ENCODE assay signal across 24 cellular contexts in the genomic region with DNA sequence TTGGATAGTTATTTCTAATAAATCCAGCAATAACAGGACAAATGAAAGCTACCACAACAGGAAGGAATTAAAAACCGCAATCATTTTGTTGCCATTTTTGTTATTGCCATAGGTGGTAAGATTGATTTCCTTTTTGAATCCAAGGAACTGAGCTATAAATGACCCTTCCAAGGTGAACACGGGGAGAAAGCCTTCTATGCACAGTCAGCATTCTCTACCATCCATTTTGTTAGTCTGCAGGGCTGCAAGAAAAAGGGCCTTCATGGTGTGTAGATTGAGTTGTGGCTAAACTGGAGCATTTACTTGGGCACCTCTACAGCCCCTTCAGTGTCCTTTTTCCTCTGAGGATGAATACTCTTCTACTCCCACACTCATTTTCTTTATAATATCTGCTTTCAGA. TPM values are rescaled to one million over a fixed set of nuclear protein-coding genes. Genes with fewer than 3 reads are reported as not detected.
DNase-seq lines count a peak whose midpoint lies in the region; ATAC-seq, FAIRE-seq and TF ChIP-seq lines count a peak whose summit lies in the region.
"Had no signal": no experiment of that assay in that cellular context is flagged by ENCODE, and none has a peak within 500 bp of the region (broad histone marks: within the 10 kb centered on the region; RNA-seq: fewer than 3 reads in every experiment).

No MANE protein-coding gene starts in this region.

- H3K79me2 ChIP-seq in HepG2 (ENCODE audit: insufficient read depth, low read length): no peaks in the 10 kb centered on the region

- WGBS in HepG2 (ENCODE audit: low lambda C conversion rate): 48% methylated on average over 2 of the region's 2 CpGs
- 66% methylated on average over 2 of the region's 2 CpGs for WGBS in right lobe of liver (ENCODE audit: insufficient coverage, low coverage, low lambda C conversion rate, missing lambda C conversion rate)

- intact Hi-C loops in HepG2 (cut with micrococcal nuclease; ENCODE audit: unreplicated experiment): no loop called here
- intact Hi-C loops in right lobe of liver (cut with DNase I): no loop called here
- intact Hi-C loops in dendritic cell treated with granulocyte-macrophage colony-stimulating factor and Interleukin-4, amounts not matched to agents 40 ng/mL and 50 ng/mL, for 4 days (cut with micrococcal nuclease): no loop called here

- BruUV-seq in HepG2 (replicated peaks; lab: Mats Ljungman, UMichigan): no TSS peak

- ATAC-seq in HepG2 (no peak), right lobe of liver (no peak)
- ATAC-seq: GM23338 had no signal

- DNase-seq in HepG2 (ENCODE audit: low spot score) (no peak), right lobe of liver (no peak), MV-4-11 (lab: John Stamatoyannopoulos, UW) (peak; percentile 0), NCI-H1092 (lab: John Stamatoyannopoulos, UW) (no peak)
- no peak for DNase-seq in activated CD4-positive, alpha-beta T cell treated with anti-CD3 and anti-CD28 coated beads for 1 hour
- DNase-seq in activated naive CD8-positive, alpha-beta T cell treated with anti-CD3 and anti-CD28 coated beads for 36 hours: no peak
- DNase-seq: ACHN; CD4-positive, alpha-beta T cell; CD8-positive, alpha-beta memory T cell; DMS 273 treated with DMSO at 0.1 percent for 48 hours; DMS79; EL; GDM1; HFFc6 had no signal

- H3K9me3 Mint-ChIP-seq in dendritic cell treated with granulocyte-macrophage colony-stimulating factor and Interleukin-4, amounts not matched to agents 40 ng/mL and 50 ng/mL, for 4 days: no peaks in the 10 kb centered on the region
- no peaks in the 10 kb centered on the region for H3K9me3 Mint-ChIP-seq in activated naive CD8-positive, alpha-beta T cell treated with anti-CD3 and anti-CD28 coated beads for 36 hours
- H3K9me3 Mint-ChIP-seq: CD4-positive, alpha-beta T cell; CD8-positive, alpha-beta memory T cell; GM23338; HFFc6 had no signal

- no peak overlapping the region for H3K4me3 ChIP-seq in HepG2 (replicated peaks in 1 of 3; ENCODE audit: insufficient read depth in 1 of 3, low read depth in 2 of 3, low read length in 3 of 3)
- H3K4me3 ChIP-seq in right lobe of liver: no peak overlapping the region
- H3K4me3 ChIP-seq: GM23338, HAP-1 had no signal

- POLR2A ChIA-PET in HepG2 (lab: Yijun Ruan, JAX): interaction anchor here (0.6 kb wide), 1 partner anchor 36 kb away, joined by 3 read pairs; the partner anchor contains the start of gene DCP2

- no peak overlapping the region for H3K9ac ChIP-seq in HepG2 (ENCODE audit: insufficient read depth, low read depth, low read length)

- no peak for TF ChIP-seq RAD21 in HepG2 (CRISPR knock-in tag; IDR thresholded peaks at IDR 0.05)

- no peaks in the 10 kb centered on the region for H4K20me1 ChIP-seq in HepG2 (ENCODE audit: insufficient read depth, low read length)

- H3K36me3 ChIP-seq in HepG2 (replicated peaks in 1 of 2; ENCODE audit: control insufficient read depth in 1 of 2, insufficient read depth in 2 of 2, low read length in 2 of 2) (no peaks in the 10 kb centered on the region), right lobe of liver (no peaks in the 10 kb centered on the region)
- H3K36me3 ChIP-seq: HAP-1 had no signal

- in situ Hi-C loops in HepG2 (cut with HindIII; ENCODE audit: extremely low pct_ligation_motif_present, low pct_unique_long_range_greater_than_20kb): no loop called here

- no peak overlapping the region for H2AFZ ChIP-seq in HepG2 (ENCODE audit: low read length)
- H2AFZ ChIP-seq: GM23338 had no signal

- H3K4me2 ChIP-seq in HepG2 (ENCODE audit: low read depth, low read length): no peak overlapping the region
- H3K4me2 ChIP-seq: GM23338 had no signal

- H3K27me3 ChIP-seq in HepG2 (ENCODE audit: control insufficient read depth in 1 of 2, insufficient read depth in 2 of 2, low read length in 2 of 2): no peaks in the 10 kb centered on the region
- H3K27me3 ChIP-seq in right lobe of liver: no peaks in the 10 kb centered on the region

- CTCF ChIA-PET in HepG2 (lab: Yijun Ruan, JAX; ENCODE audit: low intra/inter-chr PET ratio, low total read pairs): no interaction called here

- TF ChIP-seq POLR2A in HepG2 (IDR thresholded peaks at IDR 0.05; ENCODE audit: insufficient read depth in 1 of 2, low read depth in 2 of 2, low read length in 2 of 2): no peak
- TF ChIP-seq POLR2A in right lobe of liver (IDR thresholded peaks at IDR 0.05): no peak

- H3K4me3 Mint-ChIP-seq in dendritic cell treated with granulocyte-macrophage colony-stimulating factor and Interleukin-4, amounts not matched to agents 40 ng/mL and 50 ng/mL, for 4 days: no peak overlapping the region
- H3K4me3 Mint-ChIP-seq in activated naive CD8-positive, alpha-beta T cell treated with anti-CD3 and anti-CD28 coated beads for 36 hours: no peak overlapping the region
- H3K4me3 Mint-ChIP-seq: CD14-positive monocyte; CD4-positive, alpha-beta T cell; CD8-positive, alpha-beta memory T cell; GM23338; HFFc6 had no signal

- H3K4me1 Mint-ChIP-seq in dendritic cell treated with granulocyte-macrophage colony-stimulating factor and Interleukin-4, amounts not matched to agents 40 ng/mL and 50 ng/mL, for 4 days (ENCODE audit: low read depth): peaks cover 13% of the 10 kb centered on the region
- H3K4me1 Mint-ChIP-seq in activated naive CD8-positive, alpha-beta T cell treated with anti-CD3 and anti-CD28 coated beads for 36 hours: no peaks in the 10 kb centered on the region
- H3K4me1 Mint-ChIP-seq: CD8-positive, alpha-beta memory T cell; GM23338 had no signal

- H3K9me3 ChIP-seq in HepG2 (ENCODE audit: low read length) (no peaks in the 10 kb centered on the region), right lobe of liver (no peaks in the 10 kb centered on the region)
- H3K9me3 ChIP-seq: HAP-1 had no signal

- FAIRE-seq in HepG2 (lab: Jason Lieb, UNC): no peak
- FAIRE-seq: A204.1, D721Med, GM12891, GM18507, H54 had no signal

- H3K4me1 ChIP-seq in HepG2 (ENCODE audit: insufficient read depth, low read length) (no peaks in the 10 kb centered on the region), right lobe of liver (no peaks in the 10 kb centered on the region)

- H3K27ac Mint-ChIP-seq in dendritic cell treated with granulocyte-macrophage colony-stimulating factor and Interleukin-4, amounts not matched to agents 40 ng/mL and 50 ng/mL, for 4 days: peak overlapping the region; percentile 18
- no peak overlapping the region for H3K27ac Mint-ChIP-seq in activated naive CD8-positive, alpha-beta T cell treated with anti-CD3 and anti-CD28 coated beads for 36 hours
- H3K27ac Mint-ChIP-seq: CD14-positive monocyte; CD4-positive, alpha-beta T cell; GM23338; HFFc6 had no signal

- H3K27ac ChIP-seq in HepG2 (ENCODE audit: extremely low read length, insufficient read depth, low read length) (no peak overlapping the region), right lobe of liver (no peak overlapping the region)
- H3K27ac ChIP-seq: 22Rv1 had no signal

- H3K27me3 Mint-ChIP-seq in dendritic cell treated with granulocyte-macrophage colony-stimulating factor and Interleukin-4, amounts not matched to agents 40 ng/mL and 50 ng/mL, for 4 days: peaks cover 24% of the 10 kb centered on the region
- no peaks in the 10 kb centered on the region for H3K27me3 Mint-ChIP-seq in activated naive CD8-positive, alpha-beta T cell treated with anti-CD3 and anti-CD28 coated beads for 36 hours
- H3K27me3 Mint-ChIP-seq: CD4-positive, alpha-beta T cell; CD8-positive, alpha-beta memory T cell had no signal

- TF ChIP-seq CTCF in HepG2 (CRISPR knock-in tag; IDR thresholded peaks at IDR 0.05) (no peak), right lobe of liver (IDR thresholded peaks at IDR 0.05) (no peak)

- H3K36me3 Mint-ChIP-seq in dendritic cell treated with granulocyte-macrophage colony-stimulating factor and Interleukin-4, amounts not matched to agents 40 ng/mL and 50 ng/mL, for 4 days (ENCODE audit: low read depth): no peaks in the 10 kb centered on the region
- no peaks in the 10 kb centered on the region for H3K36me3 Mint-ChIP-seq in activated naive CD8-positive, alpha-beta T cell treated with anti-CD3 and anti-CD28 coated beads for 36 hours
- H3K36me3 Mint-ChIP-seq: CD14-positive monocyte had no signal

- TF ChIP-seq EP300 in HepG2 (IDR thresholded peaks at IDR 0.05; ENCODE audit: low read depth in 2 of 2, low read length in 2 of 2): no peak
- TF ChIP-seq EP300 in HepG2 (CRISPR knock-in tag; IDR thresholded peaks at IDR 0.05; ENCODE audit: borderline replicate concordance): no peak

RNA-seq across cellular contexts. Expression of gene REEP5, which starts 18.6 kb away (rescaled TPM):
- total RNA-seq in HepG2 (2016; rRNA removed; fragmentation: Illumina TruSeq; extraction: Trizol) (26.3 and 49.4 TPM in 2 replicates), right lobe of liver (10 to 100 TPM; 52.2 to 75.6 (median 64.0) TPM)
- 13.4 and 19.2 TPM in 2 replicates for total RNA-seq in HepG2 (2016; cell fraction: cytosol; rRNA removed; fragmentation: Illumina TruSeq; extraction: Trizol; ENCODE audit: low read depth)
- total RNA-seq in HepG2 (2016; cell fraction: insoluble cytoplasmic fraction; rRNA removed; fragmentation: Illumina TruSeq; extraction: Trizol): 28.3 and 50.6 TPM in 2 replicates
- 14.5 and 17.4 TPM in 2 replicates for total RNA-seq in HepG2 (2016; cell fraction: membrane; rRNA removed; fragmentation: Illumina TruSeq; extraction: Trizol)
- 39.0 and 46.8 TPM in 2 replicates for total RNA-seq in HepG2 (2016; cell fraction: nucleus; rRNA removed; fragmentation: Illumina TruSeq; extraction: Trizol)
- polyA plus RNA-seq in HepG2 (2011; rRNA removed): 217 and 239 TPM in 2 replicates
- 109 and 117 TPM in 2 replicates for polyA plus RNA-seq in HepG2 (2011; cell fraction: cytosol; rRNA removed)
- 33.6 and 41.1 TPM in 2 replicates for polyA plus RNA-seq in HepG2 (2011; cell fraction: nucleus; rRNA removed)
- 46.8 and 51.5 TPM in 2 replicates for polyA plus RNA-seq in HepG2 (2012)
- 28.6 and 31.5 TPM in 2 replicates for polyA plus RNA-seq in HepG2 (2016; cell fraction: cytosol; fragmentation: Illumina TruSeq; extraction: Trizol; ENCODE audit: low read depth)
- polyA plus RNA-seq in HepG2 (2016; cell fraction: insoluble cytoplasmic fraction; fragmentation: Illumina TruSeq; extraction: Trizol; ENCODE audit: low read depth): 50.0 and 51.6 TPM in 2 replicates
- 18.4 and 23.4 TPM in 2 replicates for polyA plus RNA-seq in HepG2 (2016; cell fraction: membrane; fragmentation: Illumina TruSeq; extraction: Trizol; ENCODE audit: low read depth)
- 95.9 and 120 TPM in 2 replicates for polyA plus RNA-seq in HepG2 (2016; cell fraction: nucleus; fragmentation: Illumina TruSeq; extraction: Trizol; ENCODE audit: insufficient read depth, low read depth)
- polyA minus RNA-seq in HepG2 (2011; rRNA and poly(A)+ RNA removed; ENCODE audit: low replicate concordance): 214 and 312 TPM in 2 replicates
- polyA minus RNA-seq in HepG2 (2011; cell fraction: cytosol; rRNA and poly(A)+ RNA removed): 57.0 and 58.9 TPM in 2 replicates
- polyA minus RNA-seq in HepG2 (2011; cell fraction: nucleus; rRNA and poly(A)+ RNA removed): 27.4 and 38.7 TPM in 2 replicates
- 10 to 100 TPM; 40.0 to 45.3 TPM for total RNA-seq in activated naive CD8-positive, alpha-beta T cell treated with anti-CD3 and anti-CD28 coated beads for 36 hours

RNA-seq across cellular contexts. Expression of gene DCP2, which starts 35.9 kb away (rescaled TPM):
- total RNA-seq in HepG2 (2016; rRNA removed; fragmentation: Illumina TruSeq; extraction: Trizol) (63.4 and 113 TPM in 2 replicates), right lobe of liver (10 to 100 TPM; 12.0 to 20.8 (median 14.6) TPM)
- total RNA-seq in HepG2 (2016; cell fraction: cytosol; rRNA removed; fragmentation: Illumina TruSeq; extraction: Trizol; ENCODE audit: low read depth): 96.6 and 97.4 TPM in 2 replicates
- total RNA-seq in HepG2 (2016; cell fraction: insoluble cytoplasmic fraction; rRNA removed; fragmentation: Illumina TruSeq; extraction: Trizol): 57.4 and 102 TPM in 2 replicates
- total RNA-seq in HepG2 (2016; cell fraction: membrane; rRNA removed; fragmentation: Illumina TruSeq; extraction: Trizol): 46.7 and 55.6 TPM in 2 replicates
- 59.7 and 65.2 TPM in 2 replicates for total RNA-seq in HepG2 (2016; cell fraction: nucleus; rRNA removed; fragmentation: Illumina TruSeq; extraction: Trizol)
- polyA plus RNA-seq in HepG2 (2011; rRNA removed): 11.3 and 16.2 TPM in 2 replicates
- polyA plus RNA-seq in HepG2 (2011; cell fraction: cytosol; rRNA removed): 13.0 and 14.0 TPM in 2 replicates
- polyA plus RNA-seq in HepG2 (2011; cell fraction: nucleus; rRNA removed): 13.5 and 15.6 TPM in 2 replicates
- polyA plus RNA-seq in HepG2 (2012): 15.9 and 20.6 TPM in 2 replicates
- polyA plus RNA-seq in HepG2 (2016; cell fraction: cytosol; fragmentation: Illumina TruSeq; extraction: Trizol; ENCODE audit: low read depth): 16.9 and 24.8 TPM in 2 replicates
- polyA plus RNA-seq in HepG2 (2016; cell fraction: insoluble cytoplasmic fraction; fragmentation: Illumina TruSeq; extraction: Trizol; ENCODE audit: low read depth): 28.8 and 30.9 TPM in 2 replicates
- polyA plus RNA-seq in HepG2 (2016; cell fraction: membrane; fragmentation: Illumina TruSeq; extraction: Trizol; ENCODE audit: low read depth): 20.7 and 23.8 TPM in 2 replicates
- polyA plus RNA-seq in HepG2 (2016; cell fraction: nucleus; fragmentation: Illumina TruSeq; extraction: Trizol; ENCODE audit: insufficient read depth, low read depth): 25.5 and 28.7 TPM in 2 replicates
- 20.3 and 55.5 TPM in 2 replicates for polyA minus RNA-seq in HepG2 (2011; rRNA and poly(A)+ RNA removed; ENCODE audit: low replicate concordance)
- 15.7 and 21.4 TPM in 2 replicates for polyA minus RNA-seq in HepG2 (2011; cell fraction: cytosol; rRNA and poly(A)+ RNA removed)
- polyA minus RNA-seq in HepG2 (2011; cell fraction: nucleus; rRNA and poly(A)+ RNA removed): 69.1 and 82.4 TPM in 2 replicates
- total RNA-seq in activated naive CD8-positive, alpha-beta T cell treated with anti-CD3 and anti-CD28 coated beads for 36 hours: 10 to 100 TPM; 78.0 to 78.7 TPM
